In the genomic region with DNA sequence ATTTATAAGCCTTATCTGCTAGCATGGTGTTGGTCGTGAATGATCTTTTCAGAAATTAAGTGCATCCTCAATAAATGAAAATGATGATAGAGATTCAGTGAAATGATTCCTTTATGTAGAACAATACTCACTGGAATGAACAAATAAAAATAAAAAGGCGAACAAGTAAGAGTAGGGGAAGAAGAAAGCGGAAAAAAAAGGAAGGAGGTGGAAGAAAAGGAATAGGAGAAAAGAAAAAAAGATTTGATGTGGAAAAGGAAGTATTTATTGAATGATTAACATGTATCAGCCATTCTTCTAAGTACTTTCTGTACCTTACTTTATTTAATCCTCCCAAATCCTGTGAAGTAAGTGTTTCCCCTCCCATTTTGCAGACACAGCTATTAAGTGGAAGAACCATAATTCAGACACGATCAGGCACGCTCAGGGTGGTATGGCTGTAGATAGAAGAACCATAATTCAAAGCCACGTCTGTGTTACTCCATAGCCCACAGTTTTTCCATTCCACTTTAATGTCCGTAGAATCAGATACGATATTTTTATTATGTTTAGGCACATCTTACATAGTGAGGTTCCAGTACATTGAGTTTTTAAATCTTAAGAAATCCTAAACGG, we compare ENCODE assay signal across 22 cellular contexts.
"Had no signal": no experiment of that assay in that cellular context is flagged by ENCODE, and none has a peak within 500 bp of the region (broad histone marks: within the 10 kb centered on the region; RNA-seq: fewer than 3 reads in every experiment).

No MANE protein-coding gene starts in this region.

- H3K9me3 ChIP-seq: colonic mucosa, esophagus muscularis mucosa, gastrocnemius medialis, left ventricle myocardium inferior, right lobe of liver, suprapubic skin, tibial nerve had no signal

- H3K36me3 ChIP-seq: colonic mucosa, esophagus muscularis mucosa, gastrocnemius medialis, left ventricle myocardium inferior, right lobe of liver, suprapubic skin, tibial nerve had no signal

- DNase-seq: activated CD8-positive, alpha-beta memory T cell treated with anti-CD3 and anti-CD28 coated beads for 24 hours; activated CD8-positive, alpha-beta memory T cell treated with anti-CD3 and anti-CD28 coated beads, Interleukin-2, amount 50 U/mL, for 4 hours; activated naive CD8-positive, alpha-beta T cell treated with anti-CD3 and anti-CD28 coated beads, Interleukin-2, amount 10 ng/mL, durations not matched to agents 7 days and 5 days; activated T-cell treated with anti-CD3 and anti-CD28 coated beads, Interleukin-2, amount 50 U/mL, for 24 hours; amniotic stem cell; colonic mucosa; dorsolateral prefrontal cortex; effector memory CD8-positive, alpha-beta T cell; gastrocnemius medialis; hippocampal formation; left ventricle myocardium inferior; naive thymus-derived CD4-positive, alpha-beta T cell; posterior cingulate gyrus; right lobe of liver; stimulated activated CD4-positive, alpha-beta T cell treated with anti-CD3 and anti-CD28 coated beads, Interleukin-2, amount 100 ng/mL, for 24 hours; stimulated activated naive CD8-positive, alpha-beta T cell treated with anti-CD3 and anti-CD28 coated beads, Interleukin-15, amount 100 ng/mL, for 72 hours had no signal

- H3K27ac ChIP-seq: colonic mucosa, dorsolateral prefrontal cortex, esophagus muscularis mucosa, gastrocnemius medialis, left ventricle myocardium inferior, right lobe of liver, skin epidermis, suprapubic skin, tibial nerve had no signal

- H3K4me3 ChIP-seq: colonic mucosa, dorsolateral prefrontal cortex, esophagus muscularis mucosa, gastrocnemius medialis, left ventricle myocardium inferior, right lobe of liver, skin epidermis, suprapubic skin, tibial nerve had no signal

- H3K4me1 ChIP-seq: colonic mucosa, esophagus muscularis mucosa, gastrocnemius medialis, left ventricle myocardium inferior, right lobe of liver, suprapubic skin had no signal

- ATAC-seq: activated T-helper 17 cell treated with anti-CD3 and anti-CD28 coated beads, Interleukin-2, amount 50 U/mL, for 72 hours; effector memory CD8-positive, alpha-beta T cell; gastrocnemius medialis; naive thymus-derived CD4-positive, alpha-beta T cell; right lobe of liver; stimulated activated effector memory CD8-positive, alpha-beta T cell treated with anti-CD3 and anti-CD28 coated beads, Interleukin-12 subunit alpha, Interleukin-12 subunit beta, amount 100 ng/mL, for 72 hours; stimulated activated naive CD8-positive, alpha-beta T cell treated with anti-CD3 and anti-CD28 coated beads, Interleukin-15, amount 100 ng/mL, for 72 hours had no signal
